Comparison of ENCODE assay signal across 11 cellular contexts in genomic region chr21:27648560-27648959, GRCh38.
A peak's percentile ranks its signal among the peaks of the same experiment; 100 is the strongest.
DNase-seq lines count a peak whose midpoint lies in the region; ATAC-seq and TF ChIP-seq lines count a peak whose summit lies in the region.
"Had no signal": no experiment of that assay in that cellular context is flagged by ENCODE, and none has a peak within 500 bp of the region (broad histone marks: within the 10 kb centered on the region; RNA-seq: fewer than 3 reads in every experiment).

No MANE protein-coding gene starts in this region.

- H3K36me3 ChIP-seq in adipocyte (ENCODE audit: control insufficient read depth, insufficient read depth, low read length, severe bottlenecking): no peaks in the 10 kb centered on the region

- ATAC-seq in foreskin keratinocyte: peak; percentile 78

- H3K4me3 ChIP-seq in adipocyte (ENCODE audit: low read length): peak overlapping the region; percentile 31

- peak overlapping the region; percentile 74 for H3K4me3 Mint-ChIP-seq in HFFc6
- H3K4me3 Mint-ChIP-seq in activated naive CD8-positive, alpha-beta T cell treated with anti-CD3 and anti-CD28 coated beads for 36 hours: no peak overlapping the region
- H3K4me3 Mint-ChIP-seq: activated CD4-positive, alpha-beta memory T cell treated with anti-CD3 and anti-CD28 coated beads, Interleukin-2, amount 10 ng/mL, durations not matched to agents 7 days and 5 days; T-helper 1 cell treated with Interleukin-12 subunit alpha and Interleukin-12 subunit beta and Interleukin-4 antibody, amounts not matched to agents 30 μg/mL and 1 μg/mL, for 36 hours had no signal

- peaks cover 2% of the 10 kb centered on the region; the same call in 1 of the 2 replicates for H3K27me3 Mint-ChIP-seq in HFFc6 (ENCODE audit: insufficient read depth)
- no peaks in the 10 kb centered on the region for H3K27me3 Mint-ChIP-seq in activated naive CD8-positive, alpha-beta T cell treated with anti-CD3 and anti-CD28 coated beads for 36 hours
- H3K27me3 Mint-ChIP-seq: activated CD4-positive, alpha-beta memory T cell treated with anti-CD3 and anti-CD28 coated beads, Interleukin-2, amount 10 ng/mL, durations not matched to agents 7 days and 5 days had no signal

- H3K27ac ChIP-seq in foreskin keratinocyte: peak overlapping the region; percentile 85

- no peaks in the 10 kb centered on the region for H3K9me3 ChIP-seq in adipocyte (ENCODE audit: control insufficient read depth, low read length)

- H3K27ac Mint-ChIP-seq in HFFc6: peak overlapping the region; percentile 95
- no peak overlapping the region for H3K27ac Mint-ChIP-seq in activated naive CD8-positive, alpha-beta T cell treated with anti-CD3 and anti-CD28 coated beads for 36 hours
- H3K27ac Mint-ChIP-seq: activated CD4-positive, alpha-beta memory T cell treated with anti-CD3 and anti-CD28 coated beads, Interleukin-2, amount 10 ng/mL, durations not matched to agents 7 days and 5 days; T-helper 1 cell treated with Interleukin-12 subunit alpha and Interleukin-12 subunit beta and Interleukin-4 antibody, amounts not matched to agents 30 μg/mL and 1 μg/mL, for 36 hours had no signal

- no peaks in the 10 kb centered on the region for H3K9me3 Mint-ChIP-seq in HFFc6
- H3K9me3 Mint-ChIP-seq in activated naive CD8-positive, alpha-beta T cell treated with anti-CD3 and anti-CD28 coated beads for 36 hours: no peaks in the 10 kb centered on the region
- H3K9me3 Mint-ChIP-seq: activated CD4-positive, alpha-beta memory T cell treated with anti-CD3 and anti-CD28 coated beads, Interleukin-2, amount 10 ng/mL, durations not matched to agents 7 days and 5 days had no signal

- H3K27me3 ChIP-seq in adipocyte (replicated peaks; ENCODE audit: control insufficient read depth, insufficient read depth, low read length): no peaks in the 10 kb centered on the region
- H3K27me3 ChIP-seq in foreskin keratinocyte: no peaks in the 10 kb centered on the region

- DNase-seq in HFFc6: peak; percentile 71
- DNase-seq in adipocyte (ENCODE audit: low read depth): peak; percentile 78
- DNase-seq in foreskin keratinocyte: peak; percentile 69 to 89
- peak; percentile 28 for DNase-seq in smooth muscle cell of the brain vasculature (ENCODE audit: low read depth, low spot score)
- DNase-seq in stimulated activated naive CD4-positive, alpha-beta T cell treated with Interleukin-2 at 50 U/mL for 16 hours (lab: John Stamatoyannopoulos, UW): no peak
- DNase-seq in activated naive CD8-positive, alpha-beta T cell treated with anti-CD3 and anti-CD28 coated beads for 36 hours: no peak
- DNase-seq in stimulated activated CD4-positive, alpha-beta T cell treated with anti-CD3 and anti-CD28 coated beads, Interleukin-2, amount 100 ng/mL, for 48 hours: no peak
- DNase-seq: activated CD4-positive, alpha-beta memory T cell treated with anti-CD3 and anti-CD28 coated beads, Interleukin-2, amount 10 ng/mL, durations not matched to agents 7 days and 5 days; Kasumi-1; posterior cingulate gyrus had no signal

- TF ChIP-seq CTCF in HFFc6 (IDR thresholded peaks at IDR 0.05) (no peak), foreskin keratinocyte (conservative IDR thresholded peaks at IDR 0.05) (no peak)

- H3K36me3 Mint-ChIP-seq in HFFc6 (ENCODE audit: low read depth): no peaks in the 10 kb centered on the region
- H3K36me3 Mint-ChIP-seq in activated naive CD8-positive, alpha-beta T cell treated with anti-CD3 and anti-CD28 coated beads for 36 hours: no peaks in the 10 kb centered on the region

- H3K4me1 ChIP-seq in adipocyte (ENCODE audit: control insufficient read depth, insufficient read depth, low read length) (peaks cover 36% of the 10 kb centered on the region), foreskin keratinocyte (peaks cover 42% of the 10 kb centered on the region)

- peaks cover 57% of the 10 kb centered on the region for H3K4me1 Mint-ChIP-seq in HFFc6 (ENCODE audit: low read depth)
- no peaks in the 10 kb centered on the region for H3K4me1 Mint-ChIP-seq in activated naive CD8-positive, alpha-beta T cell treated with anti-CD3 and anti-CD28 coated beads for 36 hours
- H3K4me1 Mint-ChIP-seq: activated CD4-positive, alpha-beta memory T cell treated with anti-CD3 and anti-CD28 coated beads, Interleukin-2, amount 10 ng/mL, durations not matched to agents 7 days and 5 days had no signal

- H3K9ac ChIP-seq in adipocyte (ENCODE audit: low read length): peak overlapping the region; percentile 23

Comparison
In these comparisons a context has a peak if more than half of its experiments do, and no peak if none do; other contexts are left out.
1. DNase-seq: peak in HFFc6 (single experiment), adipocyte (single experiment), foreskin keratinocyte (2 of 2) and smooth muscle cell of the brain vasculature (single experiment); none in stimulated activated naive CD4-positive, alpha-beta T cell treated with Interleukin-2 at 50 U/mL for 16 hours (single experiment), activated naive CD8-positive, alpha-beta T cell treated with anti-CD3 and anti-CD28 coated beads for 36 hours (single experiment) and stimulated activated CD4-positive, alpha-beta T cell treated with anti-CD3 and anti-CD28 coated beads, Interleukin-2, amount 100 ng/mL, for 48 hours (0 of 2).